1 cellular context compared by ENCODE assay signal in genomic region chr10:15433850-15434537, GRCh38.
TF ChIP-seq lines count a peak whose summit lies in the region.

No MANE protein-coding gene starts in this region.

TF ChIP-seq in K562, 482 proteins besides CTCF, POLR2A, EP300 and RAD21 (continued from another document):
- TF ChIP-seq ZNF277 (CRISPR knock-in tag; IDR thresholded peaks at IDR 0.05; ENCODE audit: borderline replicate concordance) (no peak), ATF7 (IDR thresholded peaks at IDR 0.05) (no peak), ZNF561 (CRISPR knock-in tag; conservative IDR thresholded peaks at IDR 0.05) (no peak), ZBTB2 (IDR thresholded peaks at IDR 0.05) (peak; percentile 83), ZNF12 (CRISPR knock-in tag; IDR thresholded peaks at IDR 0.05) (no peak), HDAC8 (tag; IDR thresholded peaks at IDR 0.05) (no peak), AFF1 (IDR thresholded peaks at IDR 0.05; ENCODE audit: low read depth in 1 of 2, partially characterized antibody in 2 of 2) (peak; percentile 44 to 84), MIER1 (IDR thresholded peaks at IDR 0.05; ENCODE audit: low read depth) (peak; percentile 73; the same call in 1 of the 2 replicates), ZNF311 (CRISPR knock-in tag; IDR thresholded peaks at IDR 0.05) (0 out of 2 replicates have a peak, but pooled peaks have one; percentile 15), ZC3H8 (IDR thresholded peaks at IDR 0.05) (peak; percentile 92; the same call in 1 of the 2 replicates), NCOA4 (IDR thresholded peaks at IDR 0.05; ENCODE audit: partially characterized antibody) (peak; percentile 67), IRF9 (tag; IDR thresholded peaks at IDR 0.05) (0 out of 2 replicates have a peak, but pooled peaks have one; percentile 45), MLLT1 (IDR thresholded peaks at IDR 0.05) (peak; percentile 94 to 95), DIDO1 (tag; IDR thresholded peaks at IDR 0.05; ENCODE audit: low read depth) (peak; percentile 64; the same call in 1 of the 2 replicates), CTCFL (IDR thresholded peaks at IDR 0.05; ENCODE audit: borderline replicate concordance, insufficient read depth, low read depth, low read length, poor library complexity, severe bottlenecking) (no peak), TEAD1 (CRISPR knock-in tag; IDR thresholded peaks at IDR 0.05) (no peak), TBL1XR1 (IDR thresholded peaks at IDR 0.05; ENCODE audit: low read length in 2 of 2) (0 out of 4 replicates have a peak, but pooled peaks of 1 of the 2 experiments have one; percentile 8), ZNF512 (tag; IDR thresholded peaks at IDR 0.05) (peak; percentile 100), TBP (optimal IDR thresholded peaks at IDR 0.05; ENCODE audit: low read depth, low read length) (no peak), HDGF (IDR thresholded peaks at IDR 0.05) (peak; percentile 94; the same call in 1 of the 2 replicates), HBP1 (CRISPR knock-in tag; IDR thresholded peaks at IDR 0.05) (peak; percentile 89), FOSL1 (tag; conservative IDR thresholded peaks at IDR 0.05) (no peak), E2F8 (IDR thresholded peaks at IDR 0.05; ENCODE audit: low read depth, partially characterized antibody) (peak; percentile 46), NFE2L1 (tag; IDR thresholded peaks at IDR 0.05; ENCODE audit: borderline replicate concordance, low read depth) (peak; percentile 22; the same call in 1 of the 2 replicates), TRIM24 (IDR thresholded peaks at IDR 0.05) (peak; percentile 62 to 74; a peak in 3 of 4 replicates), ZBTB5 (IDR thresholded peaks at IDR 0.05) (peak; percentile 72), ILF3 (IDR thresholded peaks at IDR 0.05; ENCODE audit: borderline replicate concordance) (no peak), LARP7 (IDR thresholded peaks at IDR 0.05) (peak; percentile 99), EP400 (IDR thresholded peaks at IDR 0.05) (peak; percentile 66), ZBTB8A (IDR thresholded peaks at IDR 0.05; ENCODE audit: partially characterized antibody) (no peak), BHLHE40 (IDR thresholded peaks at IDR 0.05; ENCODE audit: low read length) (no peak), CSDE1 (IDR thresholded peaks at IDR 0.05) (peak in 1 of 2 experiments; percentile 82; a peak in 1 of 4 replicates)
